Comparison of ENCODE assay signal across 8 cellular contexts in genomic region chr12:5578775-5579174, GRCh38.
"Had no signal": no experiment of that assay in that cellular context is flagged by ENCODE, and none has a peak within 500 bp of the region (broad histone marks: within the 10 kb centered on the region; RNA-seq: fewer than 3 reads in every experiment).

No MANE protein-coding gene starts in this region.

- FAIRE-seq: HepG2, HTR-8/SVneo had no signal

- ATAC-seq: HepG2 had no signal

- H3K4me2 ChIP-seq: KMS-11 had no signal

- H3K9ac ChIP-seq: KMS-11 had no signal

- H3K27ac ChIP-seq: HL-60, KMS-11 had no signal

- DNase-seq: IMR-90, Karpas-422, KBM-7, KG1 had no signal
